Comparison of ENCODE assay signal across 21 cellular contexts in the genomic region with DNA sequence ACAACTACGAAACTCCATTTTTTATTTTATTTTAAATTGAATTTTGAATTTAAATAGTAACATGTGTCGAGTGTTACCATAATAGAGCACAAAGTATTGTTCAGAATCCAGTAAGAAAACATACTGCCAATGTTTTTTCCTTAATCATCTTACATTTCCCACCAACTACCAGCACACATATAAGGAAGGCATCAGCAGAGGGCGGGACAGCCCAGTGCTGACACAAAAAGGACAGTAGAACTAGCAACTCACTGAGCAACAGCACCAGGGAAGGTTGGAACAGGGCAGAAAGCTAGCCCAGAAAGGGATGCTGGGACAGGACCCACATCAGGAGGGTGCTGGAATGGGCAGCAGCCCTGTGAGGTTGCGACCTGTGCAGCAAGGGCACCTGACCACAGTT.
"Had no signal": no experiment of that assay in that cellular context is flagged by ENCODE, and none has a peak within 500 bp of the region (broad histone marks: within the 10 kb centered on the region; RNA-seq: fewer than 3 reads in every experiment).

No MANE protein-coding gene starts in this region.

- H3K27me3 Mint-ChIP-seq: activated CD4-positive, alpha-beta memory T cell treated with anti-CD3 and anti-CD28 coated beads for 36 hours; activated naive CD4-positive, alpha-beta T cell treated with anti-CD3 and anti-CD28 coated beads, Interleukin-2, amount 10 ng/mL, durations not matched to agents 7 days and 5 days; brain; dendritic cell treated with granulocyte-macrophage colony-stimulating factor and Interleukin-4, amounts not matched to agents 40 ng/mL and 50 ng/mL, for 4 days had no signal

- H3K9me3 Mint-ChIP-seq: activated CD4-positive, alpha-beta memory T cell treated with anti-CD3 and anti-CD28 coated beads for 36 hours; activated naive CD4-positive, alpha-beta T cell treated with anti-CD3 and anti-CD28 coated beads, Interleukin-2, amount 10 ng/mL, durations not matched to agents 7 days and 5 days; brain; dendritic cell treated with granulocyte-macrophage colony-stimulating factor and Interleukin-4, amounts not matched to agents 40 ng/mL and 50 ng/mL, for 4 days; nephron progenitor cell; T-helper 1 cell treated with Interleukin-12 subunit alpha and Interleukin-12 subunit beta and Interleukin-4 antibody, amounts not matched to agents 30 μg/mL and 1 μg/mL, for 36 hours had no signal

- DNase-seq: activated CD4-positive, alpha-beta memory T cell treated with anti-CD3 and anti-CD28 coated beads for 36 hours; activated CD4-positive, alpha-beta T cell treated with anti-CD3 and anti-CD28 coated beads for 48 hours; activated effector memory CD4-positive, alpha-beta T cell treated with anti-CD3 and anti-CD28 coated beads, Interleukin-2, amount 50 U/mL, for 16 hours; activated naive CD4-positive, alpha-beta T cell treated with anti-CD3 and anti-CD28 coated beads, Interleukin-2, amount 10 ng/mL, durations not matched to agents 7 days and 5 days; aorta; effector CD8-positive, alpha-beta T cell; glutamatergic neuron; kidney glomerular epithelial cell; left ventricle myocardium superior; mammary epithelial cell; nephron progenitor cell; nucleus accumbens; stimulated activated CD4-positive, alpha-beta T cell treated with anti-CD3 and anti-CD28 coated beads, Interleukin-2, amount 100 ng/mL, for 48 hours; stimulated activated CD8-positive, alpha-beta memory T cell treated with anti-CD3 and anti-CD28 coated beads, Interleukin-4, amount 100 ng/mL, for 48 hours; stimulated activated naive CD8-positive, alpha-beta T cell treated with anti-CD3 and anti-CD28 coated beads, Interleukin-15, Interleukin-2, amounts not matched to agents 100 U/mL and 50 U/mL, for 24 hours had no signal

- H3K27ac Mint-ChIP-seq: activated CD4-positive, alpha-beta memory T cell treated with anti-CD3 and anti-CD28 coated beads for 36 hours; activated naive CD4-positive, alpha-beta T cell treated with anti-CD3 and anti-CD28 coated beads, Interleukin-2, amount 10 ng/mL, durations not matched to agents 7 days and 5 days; dendritic cell treated with granulocyte-macrophage colony-stimulating factor and Interleukin-4, amounts not matched to agents 40 ng/mL and 50 ng/mL, for 4 days; nephron progenitor cell; T-helper 1 cell treated with Interleukin-12 subunit alpha and Interleukin-12 subunit beta and Interleukin-4 antibody, amounts not matched to agents 30 μg/mL and 1 μg/mL, for 36 hours had no signal

- ATAC-seq: left ventricle myocardium superior; stimulated activated naive CD8-positive, alpha-beta T cell treated with anti-CD3 and anti-CD28 coated beads, Interleukin-15, Interleukin-2, amounts not matched to agents 100 U/mL and 50 U/mL, for 24 hours had no signal

- H3K27ac ChIP-seq: esophagus muscularis mucosa, hepatocyte, suprapubic skin had no signal

- H3K4me1 Mint-ChIP-seq: activated naive CD4-positive, alpha-beta T cell treated with anti-CD3 and anti-CD28 coated beads, Interleukin-2, amount 10 ng/mL, durations not matched to agents 7 days and 5 days had no signal

- H3K4me3 Mint-ChIP-seq: activated CD4-positive, alpha-beta memory T cell treated with anti-CD3 and anti-CD28 coated beads for 36 hours; activated naive CD4-positive, alpha-beta T cell treated with anti-CD3 and anti-CD28 coated beads, Interleukin-2, amount 10 ng/mL, durations not matched to agents 7 days and 5 days; brain; dendritic cell treated with granulocyte-macrophage colony-stimulating factor and Interleukin-4, amounts not matched to agents 40 ng/mL and 50 ng/mL, for 4 days; nephron progenitor cell; T-helper 1 cell treated with Interleukin-12 subunit alpha and Interleukin-12 subunit beta and Interleukin-4 antibody, amounts not matched to agents 30 μg/mL and 1 μg/mL, for 36 hours had no signal
